24 cellular contexts compared by ENCODE assay signal in genomic region chr2:130898553-130898952, GRCh38.
"Had no signal": no experiment of that assay in that cellular context is flagged by ENCODE, and none has a peak within 500 bp of the region (broad histone marks: within the 10 kb centered on the region; RNA-seq: fewer than 3 reads in every experiment).

No MANE protein-coding gene starts in this region.

- ATAC-seq: activated CD4-positive, alpha-beta T cell treated with anti-CD3 and anti-CD28 coated beads for 36 hours; activated CD4-positive, CD25-positive, alpha-beta regulatory T cell treated with anti-CD3 and anti-CD28 coated beads, Interleukin-2, amount 50 U/mL, for 24 hours; K562; Panc1 had no signal

- H3K4me1 Mint-ChIP-seq: activated CD4-positive, alpha-beta T cell treated with anti-CD3 and anti-CD28 coated beads for 36 hours; activated CD4-positive, alpha-beta T cell treated with anti-CD3 and anti-CD28 coated beads, Interleukin-2, amount 10 ng/mL, durations not matched to agents 7 days and 5 days; activated naive CD4-positive, alpha-beta T cell treated with anti-CD3 and anti-CD28 coated beads, Interleukin-2, amount 10 ng/mL, durations not matched to agents 7 days and 5 days had no signal

- H3K36me3 Mint-ChIP-seq: activated CD4-positive, alpha-beta memory T cell treated with anti-CD3 and anti-CD28 coated beads for 36 hours; activated naive CD4-positive, alpha-beta T cell treated with anti-CD3 and anti-CD28 coated beads, Interleukin-2, amount 10 ng/mL, durations not matched to agents 7 days and 5 days had no signal

- H3K27ac Mint-ChIP-seq: activated CD4-positive, alpha-beta memory T cell treated with anti-CD3 and anti-CD28 coated beads for 36 hours; activated CD4-positive, alpha-beta T cell treated with anti-CD3 and anti-CD28 coated beads for 36 hours; activated CD4-positive, alpha-beta T cell treated with anti-CD3 and anti-CD28 coated beads, Interleukin-2, amount 10 ng/mL, durations not matched to agents 7 days and 5 days; activated naive CD4-positive, alpha-beta T cell treated with anti-CD3 and anti-CD28 coated beads, Interleukin-2, amount 10 ng/mL, durations not matched to agents 7 days and 5 days; activated naive CD8-positive, alpha-beta T cell; T-helper 1 cell treated with Interleukin-12 subunit alpha and Interleukin-12 subunit beta and Interleukin-4 antibody, amounts not matched to agents 30 μg/mL and 1 μg/mL, for 36 hours; T-helper 2 cell treated with Interferon-gamma antibody and Interleukin-4, amounts not matched to agents 5 μg/mL and 100 μg/mL, for 36 hours had no signal

- H3K27me3 ChIP-seq: ascending aorta had no signal

- H3K27ac ChIP-seq: ascending aorta, SJSA1 had no signal

- H3K4me1 ChIP-seq: ascending aorta, SJSA1 had no signal

- DNase-seq: activated CD4-positive, alpha-beta memory T cell treated with anti-CD3 and anti-CD28 coated beads for 36 hours; activated CD4-positive, alpha-beta T cell treated with anti-CD3 and anti-CD28 coated beads for 36 hours; activated CD4-positive, alpha-beta T cell treated with anti-CD3 and anti-CD28 coated beads, Interleukin-2, amount 10 ng/mL, durations not matched to agents 7 days and 5 days; activated CD8-positive, alpha-beta memory T cell treated with anti-CD3 and anti-CD28 coated beads, Interleukin-2, amount 50 U/mL, for 48 hours; activated effector memory CD4-positive, alpha-beta T cell treated with Interleukin-2 at 50 U/mL for 16 hours; activated naive CD4-positive, alpha-beta T cell treated with anti-CD3 and anti-CD28 coated beads, Interleukin-2, amount 10 ng/mL, durations not matched to agents 7 days and 5 days; activated T-cell treated with anti-CD3 and anti-CD28 coated beads, Interleukin-2, amount 50 U/mL, for 48 hours; amygdala; NCI-H1048; NCI-H1436 treated with DMSO at 0.1 percent for 48 hours; NCI-H1694 treated with DMSO at 0.1 percent for 48 hours; NCI-H2029; NCI-H345; NCI-H524 treated with DMSO at 0.1 percent for 48 hours; SHP77 treated with DMSO at 0.1 percent for 48 hours; SK-N-SH had no signal

- H3K9me3 Mint-ChIP-seq: activated CD4-positive, alpha-beta memory T cell treated with anti-CD3 and anti-CD28 coated beads for 36 hours; activated CD4-positive, alpha-beta T cell treated with anti-CD3 and anti-CD28 coated beads, Interleukin-2, amount 10 ng/mL, durations not matched to agents 7 days and 5 days; activated naive CD4-positive, alpha-beta T cell treated with anti-CD3 and anti-CD28 coated beads, Interleukin-2, amount 10 ng/mL, durations not matched to agents 7 days and 5 days; T-helper 1 cell treated with Interleukin-12 subunit alpha and Interleukin-12 subunit beta and Interleukin-4 antibody, amounts not matched to agents 30 μg/mL and 1 μg/mL, for 36 hours; T-helper 2 cell treated with Interferon-gamma antibody and Interleukin-4, amounts not matched to agents 5 μg/mL and 100 μg/mL, for 36 hours had no signal

- H3K4me3 Mint-ChIP-seq: activated CD4-positive, alpha-beta memory T cell treated with anti-CD3 and anti-CD28 coated beads for 36 hours; activated CD4-positive, alpha-beta T cell treated with anti-CD3 and anti-CD28 coated beads for 36 hours; activated CD4-positive, alpha-beta T cell treated with anti-CD3 and anti-CD28 coated beads, Interleukin-2, amount 10 ng/mL, durations not matched to agents 7 days and 5 days; activated naive CD4-positive, alpha-beta T cell treated with anti-CD3 and anti-CD28 coated beads, Interleukin-2, amount 10 ng/mL, durations not matched to agents 7 days and 5 days; activated naive CD8-positive, alpha-beta T cell; T-helper 1 cell treated with Interleukin-12 subunit alpha and Interleukin-12 subunit beta and Interleukin-4 antibody, amounts not matched to agents 30 μg/mL and 1 μg/mL, for 36 hours; T-helper 2 cell treated with Interferon-gamma antibody and Interleukin-4, amounts not matched to agents 5 μg/mL and 100 μg/mL, for 36 hours had no signal
